8 cellular contexts compared by ENCODE assay signal in genomic region chr14:76929927-76930326, GRCh38.
DNase-seq lines count a peak whose midpoint lies in the region; ATAC-seq, FAIRE-seq and TF ChIP-seq lines count a peak whose summit lies in the region.

No MANE protein-coding gene starts in this region.

- DNase-seq in GM23248: peak; percentile 74
- no peak for DNase-seq in RWPE2 (ENCODE audit: low spot score)
- DNase-seq in activated naive CD8-positive, alpha-beta T cell treated with anti-CD3 and anti-CD28 coated beads, Interleukin-2, amount 10 ng/mL, durations not matched to agents 7 days and 5 days: peak; percentile 67
- no peak for DNase-seq in pancreas
- no peak for DNase-seq in cortex of kidney (lab: John Stamatoyannopoulos, UW)

- peak overlapping the region; percentile 71 for H3K4me3 Mint-ChIP-seq in activated naive CD8-positive, alpha-beta T cell treated with anti-CD3 and anti-CD28 coated beads, Interleukin-2, amount 10 ng/mL, durations not matched to agents 7 days and 5 days

- in situ Hi-C loops in GM23248 (cut with MboI): no loop called here

- no peaks in the 10 kb centered on the region for H3K27me3 Mint-ChIP-seq in activated naive CD8-positive, alpha-beta T cell treated with anti-CD3 and anti-CD28 coated beads, Interleukin-2, amount 10 ng/mL, durations not matched to agents 7 days and 5 days

- H3K27ac ChIP-seq in GM23248: no peak overlapping the region
- H3K27ac ChIP-seq in RWPE2 (ENCODE audit: poor library complexity, severe bottlenecking): no peak overlapping the region
- no peak overlapping the region for H3K27ac ChIP-seq in pancreas

- POLR2A ChIA-PET in activated naive CD8-positive, alpha-beta T cell treated with anti-CD3 and anti-CD28 coated beads, Interleukin-2, amount 10 ng/mL, durations not matched to agents 7 days and 5 days (lab: Charles Lee): interaction anchor here (0.8 to 5.1 kb wide), 18 partner anchors 10 to 116 kb away, joined by 3 to 28 read pairs (median 7); partner anchors contain the start of gene IRF2BPL

- intact Hi-C loops in pancreas (cut with DNase I): no loop called here

- H3K4me3 ChIP-seq in GM23248: no peak overlapping the region
- H3K4me3 ChIP-seq in RWPE2 (ENCODE audit: severe bottlenecking): no peak overlapping the region
- no peak overlapping the region for H3K4me3 ChIP-seq in pancreas

- H3K36me3 ChIP-seq in GM23248 (ENCODE audit: low read depth) (no peaks in the 10 kb centered on the region), RWPE2 (ENCODE audit: low read depth) (no peaks in the 10 kb centered on the region), pancreas (no peaks in the 10 kb centered on the region)

- peaks cover 13% of the 10 kb centered on the region for H3F3A ChIP-seq in GM23248 (ENCODE audit: insufficient read depth)

- H4K20me1 ChIP-seq in GM23248 (ENCODE audit: insufficient read depth): no peaks in the 10 kb centered on the region

- WGBS in GM23248 (ENCODE audit: low coverage in 1 of 2, low lambda C conversion rate in 2 of 2, missing lambda C conversion rate in 2 of 2), 2 experiments: 18 to 21% methylated on average over 8 of the region's 8 CpGs
- 65 to 80% methylated on average over 8 of the region's 8 CpGs for WGBS in pancreas, 2 donors

- H3K4me1 Mint-ChIP-seq in activated naive CD8-positive, alpha-beta T cell treated with anti-CD3 and anti-CD28 coated beads, Interleukin-2, amount 10 ng/mL, durations not matched to agents 7 days and 5 days: peaks cover 67% of the 10 kb centered on the region

- H3K27me3 ChIP-seq in GM23248 (replicated peaks; ENCODE audit: insufficient read depth) (no peaks in the 10 kb centered on the region), RWPE2 (ENCODE audit: insufficient read depth, poor library complexity, severe bottlenecking) (no peaks in the 10 kb centered on the region), pancreas (no peaks in the 10 kb centered on the region)

- H3K9ac ChIP-seq in GM23248: no peak overlapping the region

- no peaks in the 10 kb centered on the region for H3K9me2 ChIP-seq in GM23248 (ENCODE audit: insufficient read depth)

- H3K9me3 ChIP-seq in GM23248 (ENCODE audit: low read depth) (no peaks in the 10 kb centered on the region), RWPE2 (ENCODE audit: severe bottlenecking) (no peaks in the 10 kb centered on the region), pancreas (no peaks in the 10 kb centered on the region)

- H3K4me2 ChIP-seq in GM23248 (ENCODE audit: unreplicated experiment): no peak overlapping the region

- no peaks in the 10 kb centered on the region for H3K79me2 ChIP-seq in GM23248 (ENCODE audit: insufficient read depth)

- peak overlapping the region; percentile 87 for H3K27ac Mint-ChIP-seq in activated naive CD8-positive, alpha-beta T cell treated with anti-CD3 and anti-CD28 coated beads, Interleukin-2, amount 10 ng/mL, durations not matched to agents 7 days and 5 days

- peak overlapping the region; percentile 13; the same call in 1 of the 2 replicates for H2AFZ ChIP-seq in GM23248

- TF ChIP-seq CTCF in RWPE2 (IDR thresholded peaks at IDR 0.05; ENCODE audit: poor library complexity, severe bottlenecking): no peak
- TF ChIP-seq CTCF in pancreas (IDR thresholded peaks at IDR 0.05): no peak

- FAIRE-seq in pancreas (lab: Jason Lieb, UNC): no peak

- peak; percentile 52 for ATAC-seq in RWPE2 (ENCODE audit: low read depth)
- ATAC-seq in activated naive CD8-positive, alpha-beta T cell treated with anti-CD3 and anti-CD28 coated beads, Interleukin-2, amount 10 ng/mL, durations not matched to agents 7 days and 5 days (ENCODE audit: low read depth): peak; percentile 75
- peak in 3 of 4 donors; percentile 40 to 67 (median 66) for ATAC-seq in pancreas
- ATAC-seq in HG03139 (IDR thresholded peaks at IDR 0.05; ENCODE audit: unreplicated experiment): no peak
- ATAC-seq in HG03108 (IDR thresholded peaks at IDR 0.05; ENCODE audit: unreplicated experiment): no peak
- no peak for ATAC-seq in HG02678 (IDR thresholded peaks at IDR 0.05; ENCODE audit: unreplicated experiment)

- no peaks in the 10 kb centered on the region for H3K9me3 Mint-ChIP-seq in activated naive CD8-positive, alpha-beta T cell treated with anti-CD3 and anti-CD28 coated beads, Interleukin-2, amount 10 ng/mL, durations not matched to agents 7 days and 5 days

- H3K36me3 Mint-ChIP-seq in activated naive CD8-positive, alpha-beta T cell treated with anti-CD3 and anti-CD28 coated beads, Interleukin-2, amount 10 ng/mL, durations not matched to agents 7 days and 5 days: no peaks in the 10 kb centered on the region

- H3K4me1 ChIP-seq in GM23248 (ENCODE audit: insufficient read depth) (peaks cover 24% of the 10 kb centered on the region), RWPE2 (ENCODE audit: insufficient read depth, poor library complexity, severe bottlenecking) (peaks cover 6% of the 10 kb centered on the region), pancreas (no peaks in the 10 kb centered on the region)

Comparison
In these comparisons a context has a peak if more than half of its experiments do, and no peak if none do; other contexts are left out.
1. DNase-seq: peak in GM23248 (single experiment) and activated naive CD8-positive, alpha-beta T cell treated with anti-CD3 and anti-CD28 coated beads, Interleukin-2, amount 10 ng/mL, durations not matched to agents 7 days and 5 days (single experiment); none in RWPE2 (single experiment), pancreas (0 of 6) and cortex of kidney (single experiment).
2. ATAC-seq: peak in RWPE2 (single experiment), activated naive CD8-positive, alpha-beta T cell treated with anti-CD3 and anti-CD28 coated beads, Interleukin-2, amount 10 ng/mL, durations not matched to agents 7 days and 5 days (single experiment) and pancreas (3 of 4); none in HG03139 (single experiment), HG03108 (single experiment) and HG02678 (single experiment).